8 cellular contexts compared by ENCODE assay signal in the genomic region with DNA sequence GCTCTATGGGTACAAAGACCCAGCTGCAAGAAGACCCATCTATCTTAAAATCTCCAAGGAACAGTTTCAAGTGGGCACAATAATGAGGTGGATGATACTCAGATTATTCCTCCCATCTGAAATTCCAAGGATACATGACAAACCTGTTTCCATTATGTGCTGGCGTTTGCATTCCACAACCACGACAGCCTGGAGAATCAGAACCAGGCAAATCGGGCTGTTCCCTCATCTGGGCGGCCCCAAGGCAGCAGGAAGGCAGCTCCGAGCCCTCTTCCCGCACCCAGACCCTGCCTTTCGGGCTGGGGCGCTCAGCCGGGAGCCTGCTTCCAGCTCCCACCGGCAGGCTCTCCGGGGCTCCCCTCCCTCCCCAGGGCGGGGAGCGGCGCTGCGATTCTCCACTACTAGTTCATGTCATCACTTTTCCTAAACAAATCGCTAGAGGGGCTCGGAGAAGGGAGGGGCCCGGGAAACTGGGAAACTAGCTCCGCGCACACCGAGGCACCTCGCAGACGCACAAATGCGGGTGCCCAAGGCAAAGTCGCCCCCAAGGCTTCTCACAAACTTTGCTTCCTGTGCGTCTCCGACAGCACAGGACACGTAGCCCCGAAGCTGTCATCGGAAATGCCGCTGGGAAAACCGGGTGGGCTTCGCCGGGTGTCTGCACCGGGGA. TPM values are rescaled to one million over a fixed set of nuclear protein-coding genes. Genes with fewer than 3 reads are reported as not detected.
DNase-seq lines count a peak whose midpoint lies in the region; ATAC-seq lines count a peak whose summit lies in the region.

A gene (minus strand): TSS at position 350 of the 670 bp plus-strand sequence. CDS start 197 bp downstream, at position 153.

- peaks cover 40% of the 10 kb centered on the region for H3K27me3 Mint-ChIP-seq in activated T-helper 17 cell treated with anti-CD3 and anti-CD28 coated beads, Interleukin-2, amount 50 U/mL, for 72 hours

- H3K27ac Mint-ChIP-seq in activated T-helper 17 cell treated with anti-CD3 and anti-CD28 coated beads, Interleukin-2, amount 50 U/mL, for 72 hours, result no peak within 1 kb of the TSS

- peak; percentile 1 for DNase-seq in stimulated activated CD4-positive, alpha-beta T cell treated with anti-CD3 and anti-CD28 coated beads, Interleukin-12 subunit alpha, Interleukin-12 subunit beta, amount 100 ng/mL, for 4 hours
- no peak for DNase-seq in stimulated activated CD4-positive, alpha-beta T cell treated with anti-CD3 and anti-CD28 coated beads, Interleukin-1b, Interleukin-23, amount 100 ng/mL, for 48 hours
- DNase-seq in Right ventricle myocardium inferior (ENCODE audit: missing footprints) (no peak), occipital lobe (lab: John Stamatoyannopoulos, UW) (peak; percentile 62), HUDEP-2 (lab: John Stamatoyannopoulos, UW; ENCODE audit: unreplicated experiment in 76 of 76) (no peak)

- H3K27me3 ChIP-seq in HUES64 (ENCODE audit: insufficient read depth, low read length), result peaks cover 41% of the 10 kb centered on the region

- WGBS in HUES64, result 3% methylated on average over 35 of the region's 35 CpGs

- peaks cover 5% of the 10 kb centered on the region for H3K4me1 Mint-ChIP-seq in activated T-helper 17 cell treated with anti-CD3 and anti-CD28 coated beads, Interleukin-2, amount 50 U/mL, for 72 hours

- no peak within 1 kb of the TSS for H3K27ac ChIP-seq in HUES64 (ENCODE audit: low read depth, low read length)

- peaks cover 21% of the 10 kb centered on the region for H3K4me1 ChIP-seq in HUES64 (ENCODE audit: insufficient read depth, low read length)

- H3K4me3 ChIP-seq in HUES64 (ENCODE audit: low read length), result peak within 1 kb of the TSS; percentile 65

- H3K9ac ChIP-seq in HUES64 (ENCODE audit: low read depth, low read length), result peak within 1 kb of the TSS; percentile 42; the same call in 1 of the 2 replicates

- no peaks in the 10 kb centered on the region for H3K36me3 ChIP-seq in HUES64 (ENCODE audit: insufficient read depth, low read length)

- peaks cover 4% of the 10 kb centered on the region; the same call in 1 of the 2 replicates for H3K9me3 ChIP-seq in HUES64 (ENCODE audit: insufficient read depth, low read depth, low read length)

- H3K9me3 Mint-ChIP-seq in activated T-helper 17 cell treated with anti-CD3 and anti-CD28 coated beads, Interleukin-2, amount 50 U/mL, for 72 hours, result no peaks in the 10 kb centered on the region

- H3K36me3 Mint-ChIP-seq in activated T-helper 17 cell treated with anti-CD3 and anti-CD28 coated beads, Interleukin-2, amount 50 U/mL, for 72 hours (ENCODE audit: low read depth), result no peaks in the 10 kb centered on the region

- peak; percentile 16 for ATAC-seq in activated T-helper 17 cell treated with anti-CD3 and anti-CD28 coated beads, Interleukin-2, amount 50 U/mL, for 72 hours (replicated peaks)
- ATAC-seq in Right ventricle myocardium inferior, result peak; percentile 44
- ATAC-seq in HG03571 (IDR thresholded peaks at IDR 0.05; ENCODE audit: unreplicated experiment), result no peak

- intact Hi-C loops in Right ventricle myocardium inferior (cut with DNase I), result loop anchor here (2.0 to 5.0 kb wide), 4 partner anchors 35 to 230 kb away; a partner anchor contains a TSS

- peak within 1 kb of the TSS; percentile 69 for H3K4me3 Mint-ChIP-seq in activated T-helper 17 cell treated with anti-CD3 and anti-CD28 coated beads, Interleukin-2, amount 50 U/mL, for 72 hours

RNA-seq across cellular contexts. Expression of the gene that starts here (rescaled TPM):
- 0.50 TPM for polyA plus RNA-seq in HUES64 (2013, experiment 1 of 2)
- polyA plus RNA-seq in HUES64 (2013, experiment 2 of 2), result 0.89 TPM
- 1 to 10 TPM; 1.2 to 1.4 TPM for total RNA-seq in activated T-helper 17 cell treated with anti-CD3 and anti-CD28 coated beads, Interleukin-2, amount 50 U/mL, for 72 hours
- total RNA-seq in Right ventricle myocardium inferior, result 74.1 TPM
- total RNA-seq in occipital lobe, result 40.9 TPM

Comparison
In these comparisons a context has a peak if more than half of its experiments do, and no peak if none do; other contexts are left out.
1. RNA of the gene that starts here (total RNA-seq): 74.1 TPM in Right ventricle myocardium inferior (single experiment) and 40.9 TPM in occipital lobe (single experiment); 1.2 to 1.4 TPM in activated T-helper 17 cell treated with anti-CD3 and anti-CD28 coated beads, Interleukin-2, amount 50 U/mL, for 72 hours; every median in the first group is over 10 times any median in the second.
2. DNase-seq: peak in stimulated activated CD4-positive, alpha-beta T cell treated with anti-CD3 and anti-CD28 coated beads, Interleukin-12 subunit alpha, Interleukin-12 subunit beta, amount 100 ng/mL, for 4 hours (single experiment) and occipital lobe (single experiment); none in stimulated activated CD4-positive, alpha-beta T cell treated with anti-CD3 and anti-CD28 coated beads, Interleukin-1b, Interleukin-23, amount 100 ng/mL, for 48 hours (single experiment), Right ventricle myocardium inferior (single experiment) and HUDEP-2 (0 of 76).